Comparison of ENCODE assay signal across 8 cellular contexts in the genomic region with DNA sequence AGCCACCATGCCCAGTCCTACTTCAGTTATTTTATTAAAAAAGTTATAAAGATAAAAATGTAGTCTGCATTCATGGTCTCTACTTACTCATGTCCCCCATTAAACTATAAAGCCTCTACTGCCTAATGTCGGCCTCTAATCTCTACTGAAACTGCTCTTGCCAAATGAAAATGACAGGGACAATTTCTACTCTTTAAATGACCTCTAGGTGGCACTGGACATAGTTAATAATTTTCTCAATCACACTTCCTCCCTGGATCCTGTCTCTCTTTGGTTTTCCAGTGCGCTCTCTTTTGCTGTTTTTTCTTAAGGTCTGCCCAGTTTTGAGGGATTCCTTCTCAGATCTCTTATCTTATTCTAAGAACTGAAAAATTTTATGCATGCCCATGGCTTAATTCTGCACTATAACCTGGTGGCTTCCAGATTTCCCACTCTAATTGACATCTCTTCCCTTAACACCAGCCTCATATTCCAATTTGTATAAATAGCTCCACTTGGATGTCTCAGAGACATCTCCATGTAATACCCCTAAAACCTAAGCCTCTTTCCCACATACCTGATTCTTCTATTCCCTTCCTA. TPM values are rescaled to one million over a fixed set of nuclear protein-coding genes. Genes with fewer than 3 reads are reported as not detected.
DNase-seq lines count a peak whose midpoint lies in the region; ATAC-seq and TF ChIP-seq lines count a peak whose summit lies in the region.

No MANE protein-coding gene starts in this region.

- no peak overlapping the region for H3K4me3 ChIP-seq in HL-60 (replicated peaks; ENCODE audit: insufficient read depth, low read length)

- peak; percentile 21 for TF ChIP-seq CTCF in HL-60 (IDR thresholded peaks at IDR 0.05; ENCODE audit: insufficient read depth, low read length)

- in situ Hi-C loops in G401 (cut with HindIII; ENCODE audit: low sequenced_read_pairs): no loop called here

- no peak overlapping the region for H3K27ac ChIP-seq in HL-60 (replicated peaks)

- ATAC-seq in GM21515 (IDR thresholded peaks at IDR 0.05; ENCODE audit: unreplicated experiment): no peak

- peaks cover 28% of the 10 kb centered on the region for H3K27me3 ChIP-seq in HL-60 (ENCODE audit: insufficient read depth, poor library complexity, severe bottlenecking)

- peak; percentile 69 for DNase-seq in G401 (ENCODE audit: low spot score)
- peak in 1 of 2 experiments; percentile 6 for DNase-seq in HL-60 (ENCODE audit: low read depth in 1 of 2, low spot score in 1 of 2)
- DNase-seq in RKO (ENCODE audit: low spot score): peak; percentile 69
- DNase-seq in fibroblast of gingiva (ENCODE audit: low read depth): peak; percentile 15
- peak; percentile 59 for DNase-seq in putamen (ENCODE audit: low spot score)
- no peak for DNase-seq in activated CD8-positive, alpha-beta memory T cell treated with anti-CD3 and anti-CD28 coated beads for 24 hours
- no peak for DNase-seq in activated gamma-delta T cell treated with Interleukin-2 at 50 U/mL for 16 hours

RNA-seq across cellular contexts. Expression of a gene that starts 54.3 kb away (rescaled TPM):
- total RNA-seq in G401 (2014; rRNA removed; shearing (Covaris generic)): 10.0 and 15.0 TPM in 2 replicates

Comparison
In these comparisons a context has a peak if more than half of its experiments do, and no peak if none do; other contexts are left out.
1. DNase-seq: peak in G401 (single experiment), RKO (single experiment), fibroblast of gingiva (single experiment) and putamen (single experiment); none in activated CD8-positive, alpha-beta memory T cell treated with anti-CD3 and anti-CD28 coated beads for 24 hours (single experiment) and activated gamma-delta T cell treated with Interleukin-2 at 50 U/mL for 16 hours (single experiment).